1 cellular context compared by ENCODE assay signal in the genomic region with DNA sequence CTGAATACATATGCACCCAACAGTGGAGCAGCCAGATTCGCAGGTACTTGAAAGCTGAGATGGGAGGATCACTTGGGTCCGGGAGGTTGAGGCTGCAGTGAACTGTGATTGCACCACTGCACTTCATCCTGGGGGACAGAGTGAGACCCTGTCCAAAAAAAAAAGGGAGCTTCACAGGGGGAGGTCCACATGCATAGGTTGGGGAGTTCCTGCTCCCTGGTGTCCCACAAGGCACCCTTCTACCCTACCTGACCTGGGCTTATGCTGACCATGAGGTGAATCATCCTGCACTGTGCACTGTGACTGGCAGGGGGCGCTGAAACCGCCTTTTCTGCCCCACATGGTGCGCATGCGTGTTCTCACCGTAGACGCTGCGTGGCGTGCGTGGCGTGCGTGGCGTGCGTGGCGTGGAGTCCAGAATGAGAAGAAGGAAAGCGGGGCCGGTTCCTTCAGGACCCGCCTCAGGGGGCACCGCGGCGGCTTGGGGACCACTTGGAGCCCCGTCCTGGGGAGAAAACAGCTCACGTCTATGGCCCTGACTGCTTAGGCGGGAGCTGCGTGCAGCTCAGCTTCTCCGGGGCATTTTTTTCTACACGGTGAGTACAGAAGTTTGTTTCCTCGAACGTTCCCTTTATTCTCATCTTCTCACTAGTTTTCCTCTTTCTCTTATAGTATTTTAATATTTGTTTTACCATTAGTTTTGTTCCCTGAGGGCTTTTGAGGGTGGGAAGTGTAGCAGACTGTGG.
TF ChIP-seq lines count a peak whose summit lies in the region.

No MANE protein-coding gene starts in this region.

TF ChIP-seq in HepG2, 621 proteins besides CTCF, POLR2A, EP300 and RAD21 (continued from another document and continues in another):
- TF ChIP-seq MTA1 (CRISPR knock-in tag; IDR thresholded peaks at IDR 0.05; ENCODE audit: borderline replicate concordance) = peak; percentile 97; the same call in 1 of the 2 replicates
- 0 out of 2 replicates have a peak, but pooled peaks have one; percentile 25 for TF ChIP-seq NRL (CRISPR knock-in tag; IDR thresholded peaks at IDR 0.05; ENCODE audit: borderline replicate concordance)
- TF ChIP-seq JUNB (CRISPR knock-in tag; IDR thresholded peaks at IDR 0.05; ENCODE audit: borderline replicate concordance) = no peak
- TF ChIP-seq, protein P1, sequence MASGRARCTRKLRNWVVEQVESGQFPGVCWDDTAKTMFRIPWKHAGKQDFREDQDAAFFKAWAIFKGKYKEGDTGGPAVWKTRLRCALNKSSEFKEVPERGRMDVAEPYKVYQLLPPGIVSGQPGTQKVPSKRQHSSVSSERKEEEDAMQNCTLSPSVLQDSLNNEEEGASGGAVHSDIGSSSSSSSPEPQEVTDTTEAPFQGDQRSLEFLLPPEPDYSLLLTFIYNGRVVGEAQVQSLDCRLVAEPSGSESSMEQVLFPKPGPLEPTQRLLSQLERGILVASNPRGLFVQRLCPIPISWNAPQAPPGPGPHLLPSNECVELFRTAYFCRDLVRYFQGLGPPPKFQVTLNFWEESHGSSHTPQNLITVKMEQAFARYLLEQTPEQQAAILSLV (CRISPR knock-in tag; IDR thresholded peaks at IDR 0.05; ENCODE audit: borderline replicate concordance) = no peak
- TF ChIP-seq, protein P2, sequence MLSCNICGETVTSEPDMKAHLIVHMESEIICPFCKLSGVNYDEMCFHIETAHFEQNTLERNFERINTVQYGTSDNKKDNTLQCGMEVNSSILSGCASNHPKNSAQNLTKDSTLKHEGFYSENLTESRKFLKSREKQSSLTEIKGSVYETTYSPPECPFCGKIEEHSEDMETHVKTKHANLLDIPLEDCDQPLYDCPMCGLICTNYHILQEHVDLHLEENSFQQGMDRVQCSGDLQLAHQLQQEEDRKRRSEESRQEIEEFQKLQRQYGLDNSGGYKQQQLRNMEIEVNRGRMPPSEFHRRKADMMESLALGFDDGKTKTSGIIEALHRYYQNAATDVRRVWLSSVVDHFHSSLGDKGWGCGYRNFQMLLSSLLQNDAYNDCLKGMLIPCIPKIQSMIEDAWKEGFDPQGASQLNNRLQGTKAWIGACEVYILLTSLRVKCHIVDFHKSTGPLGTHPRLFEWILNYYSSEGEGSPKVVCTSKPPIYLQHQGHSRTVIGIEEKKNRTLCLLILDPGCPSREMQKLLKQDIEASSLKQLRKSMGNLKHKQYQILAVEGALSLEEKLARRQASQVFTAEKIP (CRISPR knock-in tag; IDR thresholded peaks at IDR 0.05; ENCODE audit: borderline replicate concordance) = no peak
- TF ChIP-seq FOXO1 (CRISPR knock-in tag; IDR thresholded peaks at IDR 0.05) = peak; percentile 36; the same call in 1 of the 2 replicates
- peak; percentile 87 for TF ChIP-seq HDAC1 (CRISPR knock-in tag; IDR thresholded peaks at IDR 0.05)
- TF ChIP-seq, protein P3, sequence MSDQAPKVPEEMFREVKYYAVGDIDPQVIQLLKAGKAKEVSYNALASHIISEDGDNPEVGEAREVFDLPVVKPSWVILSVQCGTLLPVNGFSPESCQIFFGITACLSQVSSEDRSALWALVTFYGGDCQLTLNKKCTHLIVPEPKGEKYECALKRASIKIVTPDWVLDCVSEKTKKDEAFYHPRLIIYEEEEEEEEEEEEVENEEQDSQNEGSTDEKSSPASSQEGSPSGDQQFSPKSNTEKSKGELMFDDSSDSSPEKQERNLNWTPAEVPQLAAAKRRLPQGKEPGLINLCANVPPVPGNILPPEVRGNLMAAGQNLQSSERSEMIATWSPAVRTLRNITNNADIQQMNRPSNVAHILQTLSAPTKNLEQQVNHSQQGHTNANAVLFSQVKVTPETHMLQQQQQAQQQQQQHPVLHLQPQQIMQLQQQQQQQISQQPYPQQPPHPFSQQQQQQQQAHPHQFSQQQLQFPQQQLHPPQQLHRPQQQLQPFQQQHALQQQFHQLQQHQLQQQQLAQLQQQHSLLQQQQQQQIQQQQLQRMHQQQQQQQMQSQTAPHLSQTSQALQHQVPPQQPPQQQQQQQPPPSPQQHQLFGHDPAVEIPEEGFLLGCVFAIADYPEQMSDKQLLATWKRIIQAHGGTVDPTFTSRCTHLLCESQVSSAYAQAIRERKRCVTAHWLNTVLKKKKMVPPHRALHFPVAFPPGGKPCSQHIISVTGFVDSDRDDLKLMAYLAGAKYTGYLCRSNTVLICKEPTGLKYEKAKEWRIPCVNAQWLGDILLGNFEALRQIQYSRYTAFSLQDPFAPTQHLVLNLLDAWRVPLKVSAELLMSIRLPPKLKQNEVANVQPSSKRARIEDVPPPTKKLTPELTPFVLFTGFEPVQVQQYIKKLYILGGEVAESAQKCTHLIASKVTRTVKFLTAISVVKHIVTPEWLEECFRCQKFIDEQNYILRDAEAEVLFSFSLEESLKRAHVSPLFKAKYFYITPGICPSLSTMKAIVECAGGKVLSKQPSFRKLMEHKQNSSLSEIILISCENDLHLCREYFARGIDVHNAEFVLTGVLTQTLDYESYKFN (CRISPR knock-in tag; conservative IDR thresholded peaks at IDR 0.05) = 0 out of 2 replicates have a peak, but pooled peaks have one; percentile 21
- TF ChIP-seq, protein P4, sequence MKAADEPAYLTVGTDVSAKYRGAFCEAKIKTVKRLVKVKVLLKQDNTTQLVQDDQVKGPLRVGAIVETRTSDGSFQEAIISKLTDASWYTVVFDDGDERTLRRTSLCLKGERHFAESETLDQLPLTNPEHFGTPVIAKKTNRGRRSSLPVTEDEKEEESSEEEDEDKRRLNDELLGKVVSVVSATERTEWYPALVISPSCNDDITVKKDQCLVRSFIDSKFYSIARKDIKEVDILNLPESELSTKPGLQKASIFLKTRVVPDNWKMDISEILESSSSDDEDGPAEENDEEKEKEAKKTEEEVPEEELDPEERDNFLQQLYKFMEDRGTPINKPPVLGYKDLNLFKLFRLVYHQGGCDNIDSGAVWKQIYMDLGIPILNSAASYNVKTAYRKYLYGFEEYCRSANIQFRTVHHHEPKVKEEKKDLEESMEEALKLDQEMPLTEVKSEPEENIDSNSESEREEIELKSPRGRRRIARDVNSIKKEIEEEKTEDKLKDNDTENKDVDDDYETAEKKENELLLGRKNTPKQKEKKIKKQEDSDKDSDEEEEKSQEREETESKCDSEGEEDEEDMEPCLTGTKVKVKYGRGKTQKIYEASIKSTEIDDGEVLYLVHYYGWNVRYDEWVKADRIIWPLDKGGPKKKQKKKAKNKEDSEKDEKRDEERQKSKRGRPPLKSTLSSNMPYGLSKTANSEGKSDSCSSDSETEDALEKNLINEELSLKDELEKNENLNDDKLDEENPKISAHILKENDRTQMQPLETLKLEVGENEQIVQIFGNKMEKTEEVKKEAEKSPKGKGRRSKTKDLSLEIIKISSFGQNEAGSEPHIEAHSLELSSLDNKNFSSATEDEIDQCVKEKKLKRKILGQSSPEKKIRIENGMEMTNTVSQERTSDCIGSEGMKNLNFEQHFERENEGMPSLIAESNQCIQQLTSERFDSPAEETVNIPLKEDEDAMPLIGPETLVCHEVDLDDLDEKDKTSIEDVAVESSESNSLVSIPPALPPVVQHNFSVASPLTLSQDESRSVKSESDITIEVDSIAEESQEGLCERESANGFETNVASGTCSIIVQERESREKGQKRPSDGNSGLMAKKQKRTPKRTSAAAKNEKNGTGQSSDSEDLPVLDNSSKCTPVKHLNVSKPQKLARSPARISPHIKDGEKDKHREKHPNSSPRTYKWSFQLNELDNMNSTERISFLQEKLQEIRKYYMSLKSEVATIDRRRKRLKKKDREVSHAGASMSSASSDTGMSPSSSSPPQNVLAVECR (CRISPR knock-in tag; IDR thresholded peaks at IDR 0.05; ENCODE audit: borderline replicate concordance) = peak; percentile 68; the same call in 1 of the 2 replicates
- no peak for TF ChIP-seq ATM (IDR thresholded peaks at IDR 0.05; ENCODE audit: borderline replicate concordance)
- TF ChIP-seq, protein P5, sequence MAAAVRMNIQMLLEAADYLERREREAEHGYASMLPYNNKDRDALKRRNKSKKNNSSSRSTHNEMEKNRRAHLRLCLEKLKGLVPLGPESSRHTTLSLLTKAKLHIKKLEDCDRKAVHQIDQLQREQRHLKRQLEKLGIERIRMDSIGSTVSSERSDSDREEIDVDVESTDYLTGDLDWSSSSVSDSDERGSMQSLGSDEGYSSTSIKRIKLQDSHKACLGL (CRISPR knock-in tag; IDR thresholded peaks at IDR 0.05) = no peak
- TF ChIP-seq DNMT1 (CRISPR knock-in tag; IDR thresholded peaks at IDR 0.05) = no peak
- peak; percentile 43 for TF ChIP-seq ZNF746 (CRISPR knock-in tag; IDR thresholded peaks at IDR 0.05)
- no peak for TF ChIP-seq SP1 (IDR thresholded peaks at IDR 0.05)
- peak; percentile 45; the same call in 1 of the 2 replicates for TF ChIP-seq SP1 (CRISPR knock-in tag; IDR thresholded peaks at IDR 0.05)
- peak; percentile 57; the same call in 1 of the 2 replicates for TF ChIP-seq SALL1 (CRISPR knock-in tag; IDR thresholded peaks at IDR 0.05)
- TF ChIP-seq FIP1L1 (IDR thresholded peaks at IDR 0.05; ENCODE audit: borderline replicate concordance, insufficient read depth, low read depth, low read length) = no peak
- peak; percentile 35 for TF ChIP-seq TBL1XR1 (IDR thresholded peaks at IDR 0.05; ENCODE audit: borderline replicate concordance, low read length, partially characterized antibody)
- TF ChIP-seq, protein P6, sequence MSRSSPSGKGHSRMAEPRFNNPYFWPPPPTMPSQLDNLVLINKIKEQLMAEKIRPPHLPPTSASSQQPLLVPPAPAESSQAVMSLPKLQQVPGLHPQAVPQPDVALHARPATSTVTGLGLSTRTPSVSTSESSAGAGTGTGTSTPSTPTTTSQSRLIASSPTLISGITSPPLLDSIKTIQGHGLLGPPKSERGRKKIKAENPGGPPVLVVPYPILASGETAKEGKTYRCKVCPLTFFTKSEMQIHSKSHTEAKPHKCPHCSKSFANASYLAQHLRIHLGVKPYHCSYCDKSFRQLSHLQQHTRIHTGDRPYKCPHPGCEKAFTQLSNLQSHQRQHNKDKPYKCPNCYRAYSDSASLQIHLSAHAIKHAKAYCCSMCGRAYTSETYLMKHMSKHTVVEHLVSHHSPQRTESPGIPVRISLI (CRISPR knock-in tag; IDR thresholded peaks at IDR 0.05; ENCODE audit: borderline replicate concordance) = peak; percentile 63
- TF ChIP-seq CHD4 (IDR thresholded peaks at IDR 0.05; ENCODE audit: borderline replicate concordance, low read length) = no peak
- TF ChIP-seq, protein P7, sequence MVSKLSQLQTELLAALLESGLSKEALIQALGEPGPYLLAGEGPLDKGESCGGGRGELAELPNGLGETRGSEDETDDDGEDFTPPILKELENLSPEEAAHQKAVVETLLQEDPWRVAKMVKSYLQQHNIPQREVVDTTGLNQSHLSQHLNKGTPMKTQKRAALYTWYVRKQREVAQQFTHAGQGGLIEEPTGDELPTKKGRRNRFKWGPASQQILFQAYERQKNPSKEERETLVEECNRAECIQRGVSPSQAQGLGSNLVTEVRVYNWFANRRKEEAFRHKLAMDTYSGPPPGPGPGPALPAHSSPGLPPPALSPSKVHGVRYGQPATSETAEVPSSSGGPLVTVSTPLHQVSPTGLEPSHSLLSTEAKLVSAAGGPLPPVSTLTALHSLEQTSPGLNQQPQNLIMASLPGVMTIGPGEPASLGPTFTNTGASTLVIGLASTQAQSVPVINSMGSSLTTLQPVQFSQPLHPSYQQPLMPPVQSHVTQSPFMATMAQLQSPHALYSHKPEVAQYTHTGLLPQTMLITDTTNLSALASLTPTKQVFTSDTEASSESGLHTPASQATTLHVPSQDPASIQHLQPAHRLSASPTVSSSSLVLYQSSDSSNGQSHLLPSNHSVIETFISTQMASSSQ (IDR thresholded peaks at IDR 0.05; ENCODE audit: low read depth) = 0 out of 2 replicates have a peak, but pooled peaks have one; percentile 24
- TF ChIP-seq, protein P7 (CRISPR knock-in tag; IDR thresholded peaks at IDR 0.05; ENCODE audit: borderline replicate concordance) = 0 out of 2 replicates have a peak, but pooled peaks have one; percentile 51
